13 cellular contexts compared by ENCODE assay signal in genomic region chr11:101552893-101553292, GRCh38. TPM values are rescaled to one million over a fixed set of nuclear protein-coding genes. Genes with fewer than 3 reads are reported as not detected.
DNase-seq lines count a peak whose midpoint lies in the region; ATAC-seq and TF ChIP-seq lines count a peak whose summit lies in the region.
"Had no signal": no experiment of that assay in that cellular context is flagged by ENCODE, and none has a peak within 500 bp of the region (broad histone marks: within the 10 kb centered on the region; RNA-seq: fewer than 3 reads in every experiment).

No MANE protein-coding gene starts in this region.

- H3K9ac ChIP-seq in fibroblast of lung (ENCODE audit: insufficient read depth, low read length) = no peak overlapping the region

- POLR2A ChIA-PET in OCI-LY7 (lab: Charles Lee) = interaction anchor here (0.5 to 2.1 kb wide), 19 partner anchors 9 to 1008 kb away, joined by 3 to 12 read pairs (median 3); no protein-coding TSS in a partner anchor

- CTCF ChIA-PET in OCI-LY7 (lab: Charles Lee; ENCODE audit: unreplicated experiment) = no interaction called here

- no peak for ATAC-seq in sciatic nerve

- H3K27ac ChIP-seq in OCI-LY7 (ENCODE audit: low read depth, low read length, poor library complexity, severe bottlenecking) = peak overlapping the region; percentile 97
- no peak overlapping the region for H3K27ac ChIP-seq in fibroblast of lung (ENCODE audit: insufficient read depth, low read length)

- H3K9me3 ChIP-seq in OCI-LY7 (ENCODE audit: low read length) (peaks cover 24% of the 10 kb centered on the region), fibroblast of lung (ENCODE audit: control insufficient read depth, insufficient read depth, low read depth, low read length) (no peaks in the 10 kb centered on the region)
- H3K9me3 ChIP-seq: Caco-2, HAP-1 had no signal

- H3K4me2 ChIP-seq in OCI-LY7 (ENCODE audit: low read length) (peak overlapping the region; percentile 63), fibroblast of lung (ENCODE audit: extremely low read depth, insufficient read depth, low read length) (peak overlapping the region; percentile 4)

- H3K36me3 ChIP-seq in OCI-LY7 (ENCODE audit: insufficient read depth, low read length) (peaks cover 26% of the 10 kb centered on the region), fibroblast of lung (ENCODE audit: control insufficient read depth, insufficient read depth, low read length) (no peaks in the 10 kb centered on the region)
- H3K36me3 ChIP-seq: HAP-1 had no signal

- intact Hi-C loops in OCI-LY7 (cut with micrococcal nuclease; ENCODE audit: unreplicated experiment) (loop anchor here (5.0 kb wide), 1 partner anchor 41 kb away; no protein-coding TSS in a partner anchor), sciatic nerve (cut with DNase I) (no loop called here)

- H4K20me1 ChIP-seq in OCI-LY7 (ENCODE audit: insufficient read depth, low read length) (no peaks in the 10 kb centered on the region), fibroblast of lung (ENCODE audit: control insufficient read depth, extremely low read depth, insufficient read depth, low read length) (no peaks in the 10 kb centered on the region)

- BruUV-seq in OCI-LY7 (replicated peaks; lab: Mats Ljungman, UMichigan) = no TSS peak

- H3K4me1 ChIP-seq in OCI-LY7 (ENCODE audit: insufficient read depth, low read length, poor library complexity, severe bottlenecking) (peaks cover 47% of the 10 kb centered on the region), fibroblast of lung (ENCODE audit: control insufficient read depth, extremely low read depth, insufficient read depth, low read length) (peaks cover 8% of the 10 kb centered on the region)
- H3K4me1 ChIP-seq: Caco-2, HAP-1 had no signal

- no peaks in the 10 kb centered on the region for H3K79me2 ChIP-seq in OCI-LY7 (ENCODE audit: insufficient read depth, low read depth, low read length)
- peaks cover 10% of the 10 kb centered on the region for H3K79me2 ChIP-seq in fibroblast of lung (ENCODE audit: control insufficient read depth, insufficient read depth, low read length)

- no peaks in the 10 kb centered on the region for H3K9me2 ChIP-seq in OCI-LY7 (ENCODE audit: insufficient read depth, low read length)

- peak overlapping the region; percentile 69 for H2AFZ ChIP-seq in OCI-LY7 (ENCODE audit: low read length)
- no peak overlapping the region for H2AFZ ChIP-seq in fibroblast of lung (ENCODE audit: low read length)

- no peaks in the 10 kb centered on the region for H3K27me3 ChIP-seq in fibroblast of lung (ENCODE audit: control insufficient read depth, insufficient read depth, low read length)

- peak overlapping the region; percentile 34 for H3K4me3 ChIP-seq in OCI-LY7 (ENCODE audit: low read depth, low read length, poor library complexity, severe bottlenecking)
- H3K4me3 ChIP-seq in fibroblast of lung (replicated peaks in 1 of 4; ENCODE audit: control extremely low read depth in 1 of 4, insufficient read depth in 1 of 4, low read depth in 3 of 4, low read length in 4 of 4) = no peak overlapping the region
- H3K4me3 ChIP-seq: HAP-1 had no signal

- DNase-seq in CD1c-positive myeloid dendritic cell (ENCODE audit: extremely low spot score) = peak; percentile 21
- no peak for DNase-seq in OCI-LY7 (ENCODE audit: low spot score)
- no peak for DNase-seq in fibroblast of lung (ENCODE audit: low read depth in 2 of 2)
- DNase-seq in pons (ENCODE audit: low spot score) = peak; percentile 6
- no peak for DNase-seq in GF-D8 (lab: John Stamatoyannopoulos, UW)
- no peak for DNase-seq in sciatic nerve (ENCODE audit: low spot score)
- no peak for DNase-seq in amniotic stem cell (lab: John Stamatoyannopoulos, UW)
- DNase-seq: Caco-2; CD8-positive, alpha-beta memory T cell; GOT3 had no signal

- no peak for TF ChIP-seq CTCF in OCI-LY7 (conservative IDR thresholded peaks at IDR 0.05; ENCODE audit: low read length)
- TF ChIP-seq CTCF in fibroblast of lung (conservative IDR thresholded peaks at IDR 0.05 in 1 of 2, IDR thresholded peaks at IDR 0.05 in 1 of 2; ENCODE audit: low read depth in 1 of 2, low read length in 2 of 2) = no peak

RNA-seq across cellular contexts. Expression of gene TRPC6, which starts 30.9 kb away (rescaled TPM):
- total RNA-seq in OCI-LY7 (2014; rRNA removed; shearing (Covaris generic)) = 0.13 TPM in 1 of 2 replicates, not detected in the other
- total RNA-seq in OCI-LY7 (2022) (0.15 TPM in 1 of 2 replicates, not detected in the other), fibroblast of lung (1.5 and 4.6 TPM in 2 replicates), sciatic nerve (3.3 TPM)
- 0.91 and 26.4 TPM in 2 replicates for polyA plus RNA-seq in fibroblast of lung
- 0.82 and 19.0 TPM in 2 replicates for polyA plus RNA-seq in fibroblast of lung (2012)
- polyA minus RNA-seq in fibroblast of lung (ENCODE audit: low replicate concordance) = 0.56 and 10.1 TPM in 2 replicates
- total RNA-seq: CD8-positive, alpha-beta memory T cell; HT-29 had no signal
- polyA plus RNA-seq: CD14-positive monocyte; CD8-positive, alpha-beta memory T cell had no signal

Comparison
In these comparisons a context has a peak if more than half of its experiments do, and no peak if none do; other contexts are left out.
1. DNase-seq: peak in CD1c-positive myeloid dendritic cell (single experiment) and pons (single experiment); none in OCI-LY7 (single experiment), fibroblast of lung (0 of 2), GF-D8 (single experiment), sciatic nerve (single experiment) and amniotic stem cell (single experiment).